9 cellular contexts compared by ENCODE assay signal in the genomic region with DNA sequence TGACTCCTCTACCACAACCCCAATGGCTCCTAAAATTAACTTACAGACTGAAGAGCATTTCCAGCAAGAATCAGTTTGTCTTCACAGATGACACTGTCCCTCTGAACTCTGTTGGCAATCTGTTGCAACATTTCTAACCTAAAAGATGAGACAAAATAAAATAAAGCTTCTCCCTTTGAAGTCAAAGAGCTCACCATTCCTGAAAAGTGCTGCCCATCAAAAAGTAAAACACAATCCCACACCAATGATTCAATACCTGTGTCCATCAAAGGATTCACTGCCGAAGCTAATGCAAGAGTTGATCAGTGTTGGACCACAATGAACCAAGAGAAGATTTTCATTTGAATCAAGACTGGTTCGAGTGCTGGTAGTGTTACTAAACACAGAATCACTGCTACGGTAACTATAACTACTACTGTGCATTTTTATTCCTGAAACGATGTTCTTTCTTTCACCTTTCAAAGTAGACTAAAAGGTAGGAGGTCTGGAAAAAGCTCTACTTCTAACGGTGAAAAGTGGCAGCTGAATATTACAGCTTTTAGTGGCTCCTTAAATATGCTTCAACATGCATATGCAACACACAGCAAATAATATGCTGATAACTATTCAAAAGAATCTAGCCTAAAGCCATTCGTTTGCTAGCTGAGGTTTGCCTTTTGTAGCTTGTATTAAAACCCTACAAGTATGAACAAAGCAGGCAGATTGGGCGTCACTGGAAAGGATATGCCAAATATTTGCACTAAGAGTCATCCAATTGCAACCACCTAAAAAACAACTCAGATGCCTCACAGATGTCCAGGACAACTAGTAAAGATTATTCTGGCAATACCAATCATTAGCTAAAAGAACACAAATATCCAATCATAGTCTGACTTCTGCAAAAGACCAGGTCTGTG. TPM values are rescaled to one million over a fixed set of nuclear protein-coding genes. Genes with fewer than 3 reads are reported as not detected.
DNase-seq lines count a peak whose midpoint lies in the region; FAIRE-seq and TF ChIP-seq lines count a peak whose summit lies in the region.
"Had no signal": no experiment of that assay in that cellular context is flagged by ENCODE, and none has a peak within 500 bp of the region (broad histone marks: within the 10 kb centered on the region; RNA-seq: fewer than 3 reads in every experiment).

A gene (minus strand): TSS at position 524 of the 896 bp plus-strand sequence.

- in situ Hi-C loops in ACHN (cut with HindIII; ENCODE audit: low pct_ligation_motif_present, low pct_unique_long_range_greater_than_20kb, low sequenced_read_pairs) = no loop called here

- no peak for FAIRE-seq in endothelial cell of umbilical vein (lab: Jason Lieb, UNC)

- H3K9ac ChIP-seq in endothelial cell of umbilical vein (replicated peaks; ENCODE audit: extremely low read depth, insufficient read depth, low read length) = no peak within 1 kb of the TSS

- intact Hi-C loops in endothelial cell of umbilical vein (cut with micrococcal nuclease) = loop anchor here (10.0 kb wide), 1 partner anchor 672 kb away; a partner anchor contains a TSS

- H4K20me1 ChIP-seq in endothelial cell of umbilical vein (replicated peaks; ENCODE audit: control insufficient read depth, extremely low read depth, insufficient read depth, low read length) = no peaks in the 10 kb centered on the region

- dilution Hi-C loops in endothelial cell of umbilical vein (cut with MboI; ENCODE audit: extremely low pct_ligation_motif_present, low sequenced_read_pairs) = no loop called here

- H3K4me2 ChIP-seq in endothelial cell of umbilical vein (ENCODE audit: insufficient read depth, low read length) = no peak within 1 kb of the TSS

- POLR2A ChIA-PET in endothelial cell of umbilical vein (lab: Charles Lee) = no interaction called here

- no peaks in the 10 kb centered on the region for H3K9me1 ChIP-seq in endothelial cell of umbilical vein (replicated peaks; ENCODE audit: control insufficient read depth, extremely low read depth, insufficient read depth, low read length)

- no TSS peak for BruUV-seq in endothelial cell of umbilical vein (replicated peaks; lab: Mats Ljungman, UMichigan)

- DNase-seq in ACHN (peak; percentile 68), NCI-H460 (ENCODE audit: extremely low read depth, low read depth) (peak; percentile 91), endothelial cell of umbilical vein (ENCODE audit: low read depth, low spot score) (peak; percentile 36), mucosa of gallbladder (ENCODE audit: low spot score) (peak; percentile 25), NCI-H1092 (lab: John Stamatoyannopoulos, UW) (no peak), NCI-H2171 (lab: John Stamatoyannopoulos, UW) (no peak), SW480 (ENCODE audit: low spot score) (no peak)
- DNase-seq in activated CD4-positive, alpha-beta T cell treated with anti-CD3 and anti-CD28 coated beads for 1 hour = no peak
- DNase-seq: activated naive CD8-positive, alpha-beta T cell treated with anti-CD3 and anti-CD28 coated beads, Interleukin-2, amount 10 ng/mL, durations not matched to agents 7 days and 5 days had no signal

- peak within 1 kb of the TSS; percentile 36 for H3K27ac ChIP-seq in endothelial cell of umbilical vein (ENCODE audit: insufficient read depth, low read depth, low read length)

- CTCF ChIA-PET in endothelial cell of umbilical vein (lab: Charles Lee) = interaction anchor here (0.9 to 5.1 kb wide), 10 partner anchors 9 to 220 kb away, joined by 3 to 47 read pairs (median 4); no protein-coding TSS in a partner anchor

- H3K36me3 ChIP-seq in endothelial cell of umbilical vein (ENCODE audit: control insufficient read depth in 2 of 2, extremely low read depth in 1 of 2, insufficient read depth in 2 of 2, low read length in 2 of 2) = peaks cover 4 to 8% of the 10 kb centered on the region in 2 experiments

- H3K4me1 ChIP-seq in endothelial cell of umbilical vein (ENCODE audit: control insufficient read depth, extremely low read depth, insufficient read depth, low read length) = peaks cover 15% of the 10 kb centered on the region

- no peak within 1 kb of the TSS for H2AFZ ChIP-seq in endothelial cell of umbilical vein (ENCODE audit: low read depth, low read length)

- H3K79me2 ChIP-seq in endothelial cell of umbilical vein (ENCODE audit: control insufficient read depth, insufficient read depth, low read length) = no peaks in the 10 kb centered on the region

- TF ChIP-seq POLR2A in endothelial cell of umbilical vein (IDR thresholded peaks at IDR 0.05; ENCODE audit: low read depth, low read length) = no peak

- no peaks in the 10 kb centered on the region for H3K9me3 ChIP-seq in endothelial cell of umbilical vein (replicated peaks; ENCODE audit: control insufficient read depth, insufficient read depth, low read length)

- no peaks in the 10 kb centered on the region for H3K27me3 ChIP-seq in endothelial cell of umbilical vein (ENCODE audit: control insufficient read depth in 2 of 2, insufficient read depth in 2 of 2, low read length in 2 of 2)

- no peak within 1 kb of the TSS for H3K4me3 ChIP-seq in endothelial cell of umbilical vein (replicated peaks in 1 of 3; ENCODE audit: insufficient read depth in 1 of 3, low read depth in 1 of 3, low read length in 3 of 3)

- no peak for TF ChIP-seq CTCF in endothelial cell of umbilical vein (IDR thresholded peaks at IDR 0.05; ENCODE audit: extremely low read depth in 1 of 2, insufficient read depth in 1 of 2, low read depth in 1 of 2, low read length in 2 of 2)

TF ChIP-seq in endothelial cell of umbilical vein, 7 proteins besides CTCF, POLR2A, EP300 and RAD21:
- TF ChIP-seq FOS (IDR thresholded peaks at IDR 0.05; ENCODE audit: borderline replicate concordance, insufficient read depth, low read length) (peak; percentile 14), GATA2 (IDR thresholded peaks at IDR 0.05; ENCODE audit: insufficient read depth, insufficient read length, low read depth, low read length) (no peak)
- TF ChIP-seq, protein P1, sequence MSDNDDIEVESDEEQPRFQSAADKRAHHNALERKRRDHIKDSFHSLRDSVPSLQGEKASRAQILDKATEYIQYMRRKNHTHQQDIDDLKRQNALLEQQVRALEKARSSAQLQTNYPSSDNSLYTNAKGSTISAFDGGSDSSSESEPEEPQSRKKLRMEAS (IDR thresholded peaks at IDR 0.05; ENCODE audit: insufficient read depth, insufficient read length) = no peak

RNA-seq across cellular contexts. Expression of the gene that starts here (rescaled TPM):
- 184 and 219 TPM in 2 replicates for total RNA-seq in NCI-H460 (2014; rRNA removed; shearing (Covaris generic))
- polyA plus RNA-seq in NCI-H460 (2014; cell fraction: nucleus; rRNA removed) = 263 and 341 TPM in 2 replicates
- total RNA-seq in endothelial cell of umbilical vein = 206 and 253 TPM in 2 replicates
- polyA plus RNA-seq in endothelial cell of umbilical vein = 62.3 and 70.2 TPM in 2 replicates
- 37.1 and 41.0 TPM in 2 replicates for polyA plus RNA-seq in endothelial cell of umbilical vein (2011; cell fraction: cytosol; rRNA removed)
- polyA plus RNA-seq in endothelial cell of umbilical vein (2011; cell fraction: nucleus; rRNA removed) = 386 and 476 TPM in 2 replicates
- 110 and 119 TPM in 2 replicates for polyA plus RNA-seq in endothelial cell of umbilical vein (2012)
- 406 and 457 TPM in 2 replicates for polyA minus RNA-seq in endothelial cell of umbilical vein
- polyA minus RNA-seq in endothelial cell of umbilical vein (2011; cell fraction: cytosol; rRNA and poly(A)+ RNA removed) = 27.3 TPM
- 1,287 and 1,746 TPM in 2 replicates for polyA minus RNA-seq in endothelial cell of umbilical vein (2011; cell fraction: nucleus; rRNA and poly(A)+ RNA removed)
- total RNA-seq in mucosa of gallbladder = 236 TPM

Comparison
In these comparisons a context has a peak if more than half of its experiments do, and no peak if none do; other contexts are left out.
1. DNase-seq: peak in ACHN (single experiment), NCI-H460 (single experiment), endothelial cell of umbilical vein (single experiment) and mucosa of gallbladder (single experiment); none in activated CD4-positive, alpha-beta T cell treated with anti-CD3 and anti-CD28 coated beads for 1 hour (single experiment), NCI-H1092 (single experiment), NCI-H2171 (single experiment) and SW480 (single experiment).